In genomic region chr2:230505162-230505561, GRCh38 we compare ENCODE assay signal across 12 cellular contexts.
DNase-seq lines count a peak whose midpoint lies in the region; ATAC-seq, FAIRE-seq and TF ChIP-seq lines count a peak whose summit lies in the region.
"Had no signal": no experiment of that assay in that cellular context is flagged by ENCODE, and none has a peak within 500 bp of the region (broad histone marks: within the 10 kb centered on the region; RNA-seq: fewer than 3 reads in every experiment).

No MANE protein-coding gene starts in this region.

- TF ChIP-seq POLR2A in GM12891 (IDR thresholded peaks at IDR 0.05; ENCODE audit: low read depth, low read length), result no peak
- no peak for TF ChIP-seq POLR2A in lower leg skin (IDR thresholded peaks at IDR 0.05)

- FAIRE-seq in GM12891 (lab: Jason Lieb, UNC), result peak; percentile 87

- ATAC-seq in GM19043 (IDR thresholded peaks at IDR 0.05; ENCODE audit: low read depth, unreplicated experiment) (peak; percentile 95), HG02610 (IDR thresholded peaks at IDR 0.05; ENCODE audit: unreplicated experiment) (peak; percentile 57), HG03378 (IDR thresholded peaks at IDR 0.05; ENCODE audit: unreplicated experiment) (peak; percentile 92), HG03039 (IDR thresholded peaks at IDR 0.05; ENCODE audit: unreplicated experiment) (no peak)

- H3K4me3 ChIP-seq in lower leg skin (ENCODE audit: low read depth, poor library complexity, severe bottlenecking), result no peak overlapping the region
- H3K4me3 ChIP-seq: tibial nerve had no signal

- 97 to 98% methylated on average over 2 of the region's 2 CpGs for WGBS in lower leg skin, 2 donors

- DNase-seq in GM12891 (ENCODE audit: insufficient read length, low spot score) (no peak), dermis blood vessel endothelial cell (no peak), activated gamma-delta T cell treated with Interleukin-2 at 50 U/mL for 16 hours (no peak), lower leg skin (ENCODE audit: low spot score in 2 of 2) (no peak)
- DNase-seq: activated CD4-positive, alpha-beta memory T cell treated with anti-CD3 and anti-CD28 coated beads for 36 hours; activated naive CD4-positive, alpha-beta T cell treated with anti-CD3 and anti-CD28 coated beads for 36 hours; NCI-H1105 had no signal

- intact Hi-C loops in lower leg skin (cut with DNase I; ENCODE audit: low total_unique reads), result no loop called here

- no peak for TF ChIP-seq CTCF in lower leg skin (IDR thresholded peaks at IDR 0.05)

TF ChIP-seq in GM12891, 5 proteins besides CTCF, POLR2A, EP300 and RAD21:
- TF ChIP-seq POLR2AphosphoS5 (IDR thresholded peaks at IDR 0.05; ENCODE audit: low read depth, low read length), result no peak
- TF ChIP-seq POU2F2 (IDR thresholded peaks at IDR 0.05; ENCODE audit: low read depth, low read length), result no peak
- TF ChIP-seq PAX5 (IDR thresholded peaks at IDR 0.05; ENCODE audit: insufficient read depth, low read length, severe bottlenecking), result no peak
- TF ChIP-seq SPI1 (IDR thresholded peaks at IDR 0.05; ENCODE audit: low read depth, low read length), result no peak
- no peak for TF ChIP-seq TAF1 (IDR thresholded peaks at IDR 0.05; ENCODE audit: low read depth, low read length)
